8 cellular contexts compared by ENCODE assay signal in the genomic region with DNA sequence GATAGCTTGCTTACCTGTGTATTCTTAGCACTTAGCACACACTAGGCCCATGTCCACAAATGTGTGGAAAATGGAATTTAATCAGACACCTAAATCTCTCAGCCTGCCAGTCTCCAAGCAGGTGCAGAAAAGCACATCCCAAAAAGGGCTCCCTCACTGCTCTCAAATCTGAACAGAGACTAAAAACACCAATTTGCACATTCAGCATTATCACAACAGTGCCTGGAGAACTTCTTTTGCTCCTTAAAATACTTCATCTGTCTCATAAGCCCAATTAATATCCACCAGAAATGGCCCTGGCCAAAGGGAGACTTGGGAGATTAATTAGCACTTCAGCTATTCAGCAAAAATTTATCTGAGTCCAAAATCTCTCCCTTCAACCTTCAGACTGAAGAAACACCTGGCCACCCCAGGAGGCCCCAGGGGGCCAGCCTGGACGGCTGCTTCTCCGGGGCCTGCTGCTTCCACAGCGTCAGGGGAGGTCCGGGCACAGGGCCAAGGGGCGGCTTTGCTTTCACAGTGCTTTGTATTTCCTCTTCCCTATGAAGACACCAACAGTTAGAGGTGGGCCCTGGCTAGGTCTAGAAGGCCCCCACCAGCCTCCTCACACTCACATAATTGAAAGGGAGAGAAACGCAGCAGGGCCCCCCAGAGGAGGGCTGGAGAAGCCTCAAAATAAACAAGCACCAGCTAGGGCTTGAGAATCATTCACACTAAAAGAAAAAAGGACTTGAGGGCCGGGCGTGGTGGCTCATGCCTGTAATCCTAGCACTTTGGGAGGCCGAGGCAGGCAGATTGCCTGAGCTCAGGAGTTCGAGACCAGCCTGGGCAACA. TPM values are rescaled to one million over a fixed set of nuclear protein-coding genes. Genes with fewer than 3 reads are reported as not detected.
DNase-seq lines count a peak whose midpoint lies in the region; ATAC-seq and TF ChIP-seq lines count a peak whose summit lies in the region.

No MANE protein-coding gene starts in this region.

- H3K36me3 Mint-ChIP-seq in activated CD8-positive, alpha-beta T cell treated with anti-CD3 and anti-CD28 coated beads, Interleukin-2, amount 10 ng/mL, durations not matched to agents 7 days and 5 days (ENCODE audit: low read depth): no peaks in the 10 kb centered on the region

- H3K4me1 ChIP-seq in SK-N-SH (ENCODE audit: control insufficient read depth in 1 of 2, insufficient read depth in 2 of 2, low read depth in 1 of 2, low read length in 1 of 2): peaks cover 28 to 30% of the 10 kb centered on the region in 2 experiments
- H3K4me1 ChIP-seq in right atrium auricular region: peaks cover 0 to 25% of the 10 kb centered on the region in 2 donors
- H3K4me1 ChIP-seq in upper lobe of right lung: no peaks in the 10 kb centered on the region

- H3K27ac ChIP-seq in SK-N-SH (ENCODE audit: low read depth in 2 of 2, low read length in 1 of 2): peak overlapping the region; percentile 59 to 65
- H3K27ac ChIP-seq in right atrium auricular region: no peak overlapping the region
- no peak overlapping the region for H3K27ac ChIP-seq in upper lobe of right lung

- H3K9me3 ChIP-seq in SK-N-SH: no peaks in the 10 kb centered on the region
- H3K9me3 ChIP-seq in right atrium auricular region: no peaks in the 10 kb centered on the region
- H3K9me3 ChIP-seq in upper lobe of right lung: no peaks in the 10 kb centered on the region
- no peaks in the 10 kb centered on the region for H3K9me3 ChIP-seq in MG63

- no peak for TF ChIP-seq RAD21 in SK-N-SH (IDR thresholded peaks at IDR 0.05; ENCODE audit: low read length)

- H3K4me3 ChIP-seq in SK-N-SH (ENCODE audit: low read depth in 2 of 2, low read length in 1 of 2) (no peak overlapping the region), right atrium auricular region (no peak overlapping the region), upper lobe of right lung (no peak overlapping the region), MG63 (no peak overlapping the region)

- CTCF ChIA-PET in SK-N-SH (lab: Yijun Ruan, JAX): no interaction called here
- CTCF ChIA-PET in activated CD8-positive, alpha-beta T cell treated with anti-CD3 and anti-CD28 coated beads, Interleukin-2, amount 10 ng/mL, durations not matched to agents 7 days and 5 days (lab: Charles Lee): no interaction called here

- peaks cover 71% of the 10 kb centered on the region for H3K79me2 ChIP-seq in SK-N-SH (ENCODE audit: insufficient read depth)

- no peak overlapping the region for H3K4me3 Mint-ChIP-seq in activated CD8-positive, alpha-beta T cell treated with anti-CD3 and anti-CD28 coated beads, Interleukin-2, amount 10 ng/mL, durations not matched to agents 7 days and 5 days

- H3K4me2 ChIP-seq in SK-N-SH: peak overlapping the region; percentile 55

- peak overlapping the region; percentile 8; the same call in 1 of the 2 replicates for H3K9ac ChIP-seq in SK-N-SH

- TF ChIP-seq EP300 in SK-N-SH (IDR thresholded peaks at IDR 0.05; ENCODE audit: borderline replicate concordance in 1 of 2, low read depth in 1 of 2, low read length in 1 of 2): peak in 1 of 2 experiments; percentile 69; a peak in 2 of 4 replicates

- DNase-seq in M059J (ENCODE audit: low read depth) (peak; percentile 63), SK-N-SH (peak; percentile 69), right atrium auricular region (ENCODE audit: low spot score) (peak; percentile 73), upper lobe of right lung (peak; percentile 78), MG63 (no peak), GM13977 (ENCODE audit: low spot score) (no peak)
- no peak for DNase-seq in activated CD8-positive, alpha-beta T cell treated with anti-CD3 and anti-CD28 coated beads, Interleukin-2, amount 10 ng/mL, durations not matched to agents 7 days and 5 days

- POLR2A ChIA-PET in SK-N-SH (lab: Yijun Ruan, JAX): no interaction called here
- POLR2A ChIA-PET in activated CD8-positive, alpha-beta T cell treated with anti-CD3 and anti-CD28 coated beads, Interleukin-2, amount 10 ng/mL, durations not matched to agents 7 days and 5 days (lab: Charles Lee): no interaction called here

- H3F3A ChIP-seq in SK-N-SH (replicated peaks; ENCODE audit: insufficient read depth): peaks cover 16% of the 10 kb centered on the region

- no peak overlapping the region for H3K27ac Mint-ChIP-seq in activated CD8-positive, alpha-beta T cell treated with anti-CD3 and anti-CD28 coated beads, Interleukin-2, amount 10 ng/mL, durations not matched to agents 7 days and 5 days

- H3K9me2 ChIP-seq in SK-N-SH: no peaks in the 10 kb centered on the region

- H3K4me1 Mint-ChIP-seq in activated CD8-positive, alpha-beta T cell treated with anti-CD3 and anti-CD28 coated beads, Interleukin-2, amount 10 ng/mL, durations not matched to agents 7 days and 5 days (ENCODE audit: low read depth): no peaks in the 10 kb centered on the region

- ATAC-seq in GM21367 (IDR thresholded peaks at IDR 0.05; ENCODE audit: unreplicated experiment): peak; percentile 77
- peak; percentile 13 for ATAC-seq in upper lobe of right lung
- ATAC-seq in activated CD8-positive, alpha-beta T cell treated with anti-CD3 and anti-CD28 coated beads, Interleukin-2, amount 10 ng/mL, durations not matched to agents 7 days and 5 days: no peak

- 69% methylated on average over 5 of the region's 10 CpGs for WGBS in SK-N-SH (ENCODE audit: low lambda C conversion rate)

- intact Hi-C loops in upper lobe of right lung (cut with DNase I): no loop called here

- no peaks in the 10 kb centered on the region; the same call in 1 of the 2 replicates for H4K20me1 ChIP-seq in SK-N-SH (ENCODE audit: insufficient read depth)

- in situ Hi-C loops in GM13977 (cut with MboI; ENCODE audit: low pct_unique_long_range_greater_than_20kb, low sequenced_read_pairs, unreplicated experiment): no loop called here

- TF ChIP-seq CTCF in SK-N-SH (IDR thresholded peaks at IDR 0.05) (peak; percentile 28; the same call in 1 of the 2 replicates), right atrium auricular region (IDR thresholded peaks at IDR 0.05) (no peak), upper lobe of right lung (IDR thresholded peaks at IDR 0.05) (no peak), GM13977 (IDR thresholded peaks at IDR 0.05; ENCODE audit: extremely low read depth, insufficient read depth, missing control alignments) (no peak)

- H3K36me3 ChIP-seq in SK-N-SH (replicated peaks in 1 of 2; ENCODE audit: control insufficient read depth in 1 of 2, insufficient read depth in 2 of 2, low read length in 1 of 2) (no peaks in the 10 kb centered on the region), right atrium auricular region (no peaks in the 10 kb centered on the region), upper lobe of right lung (no peaks in the 10 kb centered on the region), MG63 (no peaks in the 10 kb centered on the region)

- H2AFZ ChIP-seq in SK-N-SH (ENCODE audit: low read depth): no peak overlapping the region; the same call in 1 of the 2 replicates

- no peaks in the 10 kb centered on the region for H3K9me3 Mint-ChIP-seq in activated CD8-positive, alpha-beta T cell treated with anti-CD3 and anti-CD28 coated beads, Interleukin-2, amount 10 ng/mL, durations not matched to agents 7 days and 5 days (ENCODE audit: insufficient read depth)

- H3K27me3 ChIP-seq in SK-N-SH (ENCODE audit: insufficient read depth) (no peaks in the 10 kb centered on the region), right atrium auricular region (no peaks in the 10 kb centered on the region), upper lobe of right lung (no peaks in the 10 kb centered on the region), MG63 (no peaks in the 10 kb centered on the region)

- peaks cover 8% of the 10 kb centered on the region for H3K27me3 Mint-ChIP-seq in activated CD8-positive, alpha-beta T cell treated with anti-CD3 and anti-CD28 coated beads, Interleukin-2, amount 10 ng/mL, durations not matched to agents 7 days and 5 days (ENCODE audit: low read depth)

TF ChIP-seq in SK-N-SH, 30 proteins besides CTCF, POLR2A, EP300 and RAD21:
- TF ChIP-seq GABPA (IDR thresholded peaks at IDR 0.05; ENCODE audit: low read depth) (no peak), TCF12 (IDR thresholded peaks at IDR 0.05) (peak; percentile 71), NFIC (IDR thresholded peaks at IDR 0.05; ENCODE audit: borderline replicate concordance) (peak; percentile 87), GATA2 (CRISPR knock-in tag; IDR thresholded peaks at IDR 0.05) (peak; percentile 65)

RNA-seq across cellular contexts. Expression of a gene that starts 18.0 kb away (rescaled TPM):
- 17.2 and 26.1 TPM in 2 replicates for total RNA-seq in M059J (2014; rRNA removed; shearing (Covaris generic))
- 23.7 and 28.0 TPM in 2 replicates for polyA plus RNA-seq in SK-N-SH (2012; rRNA removed)
- polyA plus RNA-seq in SK-N-SH (2012; cell fraction: cytosol; rRNA removed): 25.6 and 27.2 TPM in 2 replicates
- polyA plus RNA-seq in SK-N-SH (2012; cell fraction: nucleus; rRNA removed): 11.2 and 15.2 TPM in 2 replicates
- 10 to 100 TPM in 1 of 2 donors, 1 to 10 TPM in 1; 9.7 to 14.0 TPM for total RNA-seq in right atrium auricular region
- total RNA-seq in upper lobe of right lung: 20.6 TPM
- total RNA-seq in MG63 (2014; rRNA removed; shearing (Covaris generic); ENCODE audit: low replicate concordance): 2.9 and 4.2 TPM in 2 replicates
- total RNA-seq in activated CD8-positive, alpha-beta T cell treated with anti-CD3 and anti-CD28 coated beads, Interleukin-2, amount 10 ng/mL, durations not matched to agents 7 days and 5 days: 1 to 10 TPM; 2.9 to 3.1 TPM

Comparison
In these comparisons a context has a peak if more than half of its experiments do, and no peak if none do; other contexts are left out.
1. DNase-seq: peak in M059J (single experiment), SK-N-SH (single experiment), right atrium auricular region (single experiment) and upper lobe of right lung (single experiment); none in MG63 (single experiment), GM13977 (single experiment) and activated CD8-positive, alpha-beta T cell treated with anti-CD3 and anti-CD28 coated beads, Interleukin-2, amount 10 ng/mL, durations not matched to agents 7 days and 5 days (single experiment).
2. H3K27ac ChIP-seq: peak in SK-N-SH (2 of 2); none in right atrium auricular region (0 of 2) and upper lobe of right lung (single experiment).